In the genomic region with DNA sequence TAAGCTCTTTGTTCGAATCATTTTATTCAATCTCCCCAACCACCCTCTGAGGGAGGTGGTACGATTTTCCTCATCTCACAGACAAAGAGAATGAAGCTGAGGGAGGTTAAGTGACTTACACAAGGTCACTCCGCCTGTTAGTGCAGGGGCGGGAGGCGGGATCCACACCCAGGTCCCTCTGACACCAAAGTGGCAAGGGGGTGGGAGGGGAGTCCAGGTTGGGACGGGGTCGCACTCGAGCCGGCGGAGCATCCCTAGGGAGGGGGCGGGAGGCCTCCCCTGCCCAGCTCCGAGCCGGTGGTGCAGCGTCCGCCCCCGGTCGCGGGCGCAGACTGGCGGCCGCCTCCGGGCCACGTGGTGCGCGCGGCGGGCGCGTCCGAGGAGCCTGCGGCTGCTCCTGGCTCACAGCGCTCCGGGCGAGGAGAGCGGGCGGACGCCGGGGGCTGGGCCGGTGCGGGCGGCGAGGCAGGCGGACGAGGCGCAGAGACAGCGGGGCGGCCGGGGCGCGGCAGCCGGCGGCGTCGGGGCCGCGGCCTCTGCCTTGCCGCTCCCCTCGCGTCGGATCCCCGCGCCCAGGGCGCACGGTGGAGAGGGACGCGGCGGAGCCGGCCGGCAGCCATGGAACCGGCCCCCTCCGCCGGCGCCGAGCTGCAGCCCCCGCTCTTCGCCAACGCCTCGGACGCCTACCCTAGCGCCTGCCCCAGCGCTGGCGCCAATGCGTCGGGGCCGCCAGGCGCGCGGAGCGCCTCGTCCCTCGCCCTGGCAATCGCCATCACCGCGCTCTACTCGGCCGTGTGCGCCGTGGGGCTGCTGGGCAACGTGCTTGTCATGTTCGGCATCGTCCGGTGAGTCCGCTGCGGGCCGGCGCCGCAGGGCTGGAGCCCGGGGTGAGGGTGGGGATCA, we compare ENCODE assay signal across 12 cellular contexts. TPM values are rescaled to one million over a fixed set of nuclear protein-coding genes. Genes with fewer than 3 reads are reported as not detected.
DNase-seq lines count a peak whose midpoint lies in the region; ATAC-seq, FAIRE-seq and TF ChIP-seq lines count a peak whose summit lies in the region.
"Had no signal": no experiment of that assay in that cellular context is flagged by ENCODE, and none has a peak within 500 bp of the region (broad histone marks: within the 10 kb centered on the region; RNA-seq: fewer than 3 reads in every experiment).

A gene (plus strand): TSS at position 405 of the 903 bp plus-strand sequence. CDS start 214 bp downstream, at position 619.

- POLR2A ChIA-PET in WTC11 (lab: Charles Lee), result interaction anchor here (1.2 kb wide), 1 partner anchor 231 kb away, joined by 5 read pairs; no protein-coding TSS in a partner anchor

- TF ChIP-seq CTCF in WTC11 (IDR thresholded peaks at IDR 0.05) (no peak), psoas muscle (IDR thresholded peaks at IDR 0.05) (no peak), ovary (IDR thresholded peaks at IDR 0.05) (no peak)

- TF ChIP-seq EP300 in ovary (IDR thresholded peaks at IDR 0.05), result no peak

- no peak for FAIRE-seq in GM12892 (lab: Jason Lieb, UNC)

- peaks cover 19% of the 10 kb centered on the region for H3K4me1 Mint-ChIP-seq in WTC11

- TF ChIP-seq POLR2A in GM12892 (IDR thresholded peaks at IDR 0.05; ENCODE audit: low read depth, low read length), result no peak
- TF ChIP-seq POLR2A in ovary (IDR thresholded peaks at IDR 0.05), result no peak

- H3K36me3 ChIP-seq in psoas muscle (ENCODE audit: insufficient read depth in 1 of 2, low read depth in 1 of 2) (no peaks in the 10 kb centered on the region), ovary (no peaks in the 10 kb centered on the region)

- H3K4me1 ChIP-seq in psoas muscle, result no peaks in the 10 kb centered on the region
- H3K4me1 ChIP-seq in ovary (ENCODE audit: insufficient read depth), result peaks cover 2% of the 10 kb centered on the region

- 3 to 5% (median 3%) methylated on average over 45 to 108 of the region's 108 CpGs for WGBS in psoas muscle, 3 donors
- 2 to 3% (median 2%) methylated on average over 69 to 108 of the region's 108 CpGs for WGBS in ovary, 3 donors

- DNase-seq in COLO668 (lab: John Stamatoyannopoulos, UW; ENCODE audit: unreplicated experiment) (peak; percentile 89), GM12892 (ENCODE audit: insufficient read length) (peak; percentile 27), WTC11 (ENCODE audit: low spot score) (peak; percentile 54), iris pigment epithelial cell (ENCODE audit: low read depth) (peak; percentile 15), psoas muscle (no peak), ovary (no peak)
- DNase-seq: activated CD4-positive, alpha-beta T cell treated with anti-CD3 and anti-CD28 coated beads, Interleukin-2, amount 50 U/mL, for 4 hours; aorta had no signal

- peaks cover 43% of the 10 kb centered on the region for H3K27me3 Mint-ChIP-seq in WTC11 (ENCODE audit: low read depth)

- H3K4me3 ChIP-seq in psoas muscle, result no peak within 1 kb of the TSS
- H3K4me3 ChIP-seq in ovary, result no peak within 1 kb of the TSS

- intact Hi-C loops in psoas muscle (cut with DNase I) (no loop called here), ovary (cut with DNase I) (no loop called here)

- H3K27me3 ChIP-seq in psoas muscle (ENCODE audit: insufficient read depth in 3 of 3, low read length in 2 of 3) (peaks cover 4 to 54% (median 10%) of the 10 kb centered on the region in 3 donors), ovary (no peaks in the 10 kb centered on the region)

- H3K27ac ChIP-seq in psoas muscle (no peak within 1 kb of the TSS), ovary (no peak within 1 kb of the TSS)
- H3K27ac ChIP-seq: HL-60 had no signal

- H3K9me3 ChIP-seq in psoas muscle (no peaks in the 10 kb centered on the region), ovary (no peaks in the 10 kb centered on the region)

- H3K9me3 Mint-ChIP-seq in WTC11, result no peaks in the 10 kb centered on the region

- H3K27ac Mint-ChIP-seq in WTC11, result no peak within 1 kb of the TSS

- CTCF ChIA-PET in WTC11 (lab: Charles Lee), result interaction anchor here (0.6 to 4.1 kb wide), 5 partner anchors 16 to 70 kb away, joined by 3 to 38 read pairs (median 3); no protein-coding TSS in a partner anchor

- H3K4me3 Mint-ChIP-seq in WTC11, result peak within 1 kb of the TSS; percentile 61

- 0 out of 2 replicates have a peak, but pooled peaks cover 3% of the 10 kb centered on the region for H3K36me3 Mint-ChIP-seq in WTC11

- ATAC-seq in WTC11 (peak; percentile 58), HG03378 (IDR thresholded peaks at IDR 0.05; ENCODE audit: unreplicated experiment) (no peak), HG03196 (IDR thresholded peaks at IDR 0.05; ENCODE audit: unreplicated experiment) (no peak), psoas muscle (no peak)
- ATAC-seq: left lobe of liver had no signal

TF ChIP-seq in WTC11, 78 proteins besides CTCF, POLR2A, EP300 and RAD21 (continues in another document):
- 0 out of 2 replicates have a peak, but pooled peaks have one; percentile 56 for TF ChIP-seq SMAD3 (CRISPR knock-in tag; IDR thresholded peaks at IDR 0.05; ENCODE audit: borderline replicate concordance)
- TF ChIP-seq GRHL2 (CRISPR knock-in tag; IDR thresholded peaks at IDR 0.05; ENCODE audit: insufficient replicate concordance, severe bottlenecking), result no peak
- TF ChIP-seq, protein P1, sequence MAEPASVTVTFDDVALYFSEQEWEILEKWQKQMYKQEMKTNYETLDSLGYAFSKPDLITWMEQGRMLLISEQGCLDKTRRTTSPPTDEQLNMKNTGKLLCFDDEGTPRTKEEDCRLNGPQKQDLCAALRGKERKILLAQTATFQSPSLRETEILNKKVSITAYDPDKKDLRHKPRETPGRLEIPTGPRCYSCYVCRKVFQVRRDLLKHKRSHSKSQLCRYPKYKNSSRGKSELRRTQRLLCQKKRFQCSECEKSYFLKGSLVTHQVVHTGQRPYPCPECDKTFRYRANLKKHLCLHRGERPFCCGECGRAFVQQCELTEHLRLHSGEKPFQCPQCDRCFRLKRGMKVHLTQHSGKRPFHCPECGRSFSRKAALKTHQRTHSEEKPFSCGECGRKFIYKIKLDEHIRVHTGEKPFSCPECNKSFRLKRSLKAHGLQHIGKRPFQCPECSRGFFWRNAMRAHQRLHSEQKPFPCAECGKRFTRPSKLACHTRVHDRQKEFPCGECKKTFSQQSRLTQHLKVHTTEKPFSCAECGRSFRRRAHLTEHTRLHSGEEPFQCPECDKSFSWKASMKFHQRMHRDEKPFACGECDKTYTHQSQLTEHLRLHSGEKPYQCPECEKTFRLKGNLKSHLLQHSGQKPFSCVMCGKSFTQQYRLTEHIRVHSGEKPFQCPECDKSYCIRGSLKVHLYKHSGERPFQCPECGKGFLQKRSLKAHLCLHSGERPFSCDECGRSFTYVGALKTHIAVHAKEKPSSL (CRISPR knock-in tag; conservative IDR thresholded peaks at IDR 0.05), result no peak
- TF ChIP-seq, protein P2, sequence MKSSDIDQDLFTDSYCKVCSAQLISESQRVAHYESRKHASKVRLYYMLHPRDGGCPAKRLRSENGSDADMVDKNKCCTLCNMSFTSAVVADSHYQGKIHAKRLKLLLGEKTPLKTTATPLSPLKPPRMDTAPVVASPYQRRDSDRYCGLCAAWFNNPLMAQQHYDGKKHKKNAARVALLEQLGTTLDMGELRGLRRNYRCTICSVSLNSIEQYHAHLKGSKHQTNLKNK (CRISPR knock-in tag; IDR thresholded peaks at IDR 0.05), result no peak
- no peak for TF ChIP-seq HMGA2 (CRISPR knock-in tag; IDR thresholded peaks at IDR 0.05)
- peak; percentile 89 for TF ChIP-seq FOXK1 (CRISPR knock-in tag; IDR thresholded peaks at IDR 0.05)
- TF ChIP-seq, protein P3, sequence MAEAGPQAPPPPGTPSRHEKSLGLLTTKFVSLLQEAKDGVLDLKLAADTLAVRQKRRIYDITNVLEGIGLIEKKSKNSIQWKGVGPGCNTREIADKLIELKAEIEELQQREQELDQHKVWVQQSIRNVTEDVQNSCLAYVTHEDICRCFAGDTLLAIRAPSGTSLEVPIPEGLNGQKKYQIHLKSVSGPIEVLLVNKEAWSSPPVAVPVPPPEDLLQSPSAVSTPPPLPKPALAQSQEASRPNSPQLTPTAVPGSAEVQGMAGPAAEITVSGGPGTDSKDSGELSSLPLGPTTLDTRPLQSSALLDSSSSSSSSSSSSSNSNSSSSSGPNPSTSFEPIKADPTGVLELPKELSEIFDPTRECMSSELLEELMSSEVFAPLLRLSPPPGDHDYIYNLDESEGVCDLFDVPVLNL (CRISPR knock-in tag; IDR thresholded peaks at IDR 0.05; ENCODE audit: borderline replicate concordance, low read depth), result 0 out of 2 replicates have a peak, but pooled peaks have one; percentile 70
- peak; percentile 78; the same call in 1 of the 2 replicates for TF ChIP-seq ESRRA (CRISPR knock-in tag; IDR thresholded peaks at IDR 0.05; ENCODE audit: borderline replicate concordance)
- TF ChIP-seq TP53 (CRISPR knock-in tag; IDR thresholded peaks at IDR 0.05), result peak; percentile 86
- TF ChIP-seq, protein P4, sequence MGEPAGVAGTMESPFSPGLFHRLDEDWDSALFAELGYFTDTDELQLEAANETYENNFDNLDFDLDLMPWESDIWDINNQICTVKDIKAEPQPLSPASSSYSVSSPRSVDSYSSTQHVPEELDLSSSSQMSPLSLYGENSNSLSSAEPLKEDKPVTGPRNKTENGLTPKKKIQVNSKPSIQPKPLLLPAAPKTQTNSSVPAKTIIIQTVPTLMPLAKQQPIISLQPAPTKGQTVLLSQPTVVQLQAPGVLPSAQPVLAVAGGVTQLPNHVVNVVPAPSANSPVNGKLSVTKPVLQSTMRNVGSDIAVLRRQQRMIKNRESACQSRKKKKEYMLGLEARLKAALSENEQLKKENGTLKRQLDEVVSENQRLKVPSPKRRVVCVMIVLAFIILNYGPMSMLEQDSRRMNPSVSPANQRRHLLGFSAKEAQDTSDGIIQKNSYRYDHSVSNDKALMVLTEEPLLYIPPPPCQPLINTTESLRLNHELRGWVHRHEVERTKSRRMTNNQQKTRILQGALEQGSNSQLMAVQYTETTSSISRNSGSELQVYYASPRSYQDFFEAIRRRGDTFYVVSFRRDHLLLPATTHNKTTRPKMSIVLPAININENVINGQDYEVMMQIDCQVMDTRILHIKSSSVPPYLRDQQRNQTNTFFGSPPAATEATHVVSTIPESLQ (CRISPR knock-in tag; IDR thresholded peaks at IDR 0.05), result no peak
- TF ChIP-seq, protein P5, sequence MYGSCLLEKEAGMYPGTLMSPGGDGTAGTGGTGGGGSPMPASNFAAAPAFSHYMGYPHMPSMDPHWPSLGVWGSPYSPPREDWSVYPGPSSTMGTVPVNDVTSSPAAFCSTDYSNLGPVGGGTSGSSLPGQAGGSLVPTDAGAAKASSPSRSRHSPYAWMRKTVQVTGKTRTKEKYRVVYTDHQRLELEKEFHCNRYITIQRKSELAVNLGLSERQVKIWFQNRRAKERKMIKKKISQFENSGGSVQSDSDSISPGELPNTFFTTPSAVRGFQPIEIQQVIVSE (CRISPR knock-in tag; IDR thresholded peaks at IDR 0.05; ENCODE audit: borderline replicate concordance), result no peak
- TF ChIP-seq JAZF1 (CRISPR knock-in tag; IDR thresholded peaks at IDR 0.05), result no peak
- TF ChIP-seq ZNF423 (CRISPR knock-in tag; IDR thresholded peaks at IDR 0.05), result no peak
- no peak for TF ChIP-seq RORB (CRISPR knock-in tag; IDR thresholded peaks at IDR 0.05)

RNA-seq across cellular contexts. Expression of the gene that starts here (rescaled TPM):
- 0.04 TPM for polyA plus RNA-seq in GM12892 (2012; ENCODE audit: missing spikeins)
- 2.2 to 3.1 TPM (median 2.5 TPM) in 3 replicates for total RNA-seq in WTC11 (2021)
- total RNA-seq in psoas muscle, result under 1 TPM in 2 of 4 donors, not detected in 2; 0.02 to 0.07 TPM
- under 1 TPM in 2 of 3 donors, not detected in 1; 0.03 to 0.12 TPM for polyA plus RNA-seq in psoas muscle
- total RNA-seq in ovary, result under 1 TPM in 1 of 7 donors, not detected in 6; 0.02 TPM
- not detected for polyA plus RNA-seq in ovary
- total RNA-seq: aorta, left lobe of liver had no signal
- polyA plus RNA-seq: aorta had no signal

Comparison
In these comparisons a context has a peak if more than half of its experiments do, and no peak if none do; other contexts are left out.
1. DNase-seq: peak in COLO668 (single experiment), GM12892 (single experiment), WTC11 (single experiment) and iris pigment epithelial cell (single experiment); none in psoas muscle (0 of 2) and ovary (0 of 5).